In the genomic region with DNA sequence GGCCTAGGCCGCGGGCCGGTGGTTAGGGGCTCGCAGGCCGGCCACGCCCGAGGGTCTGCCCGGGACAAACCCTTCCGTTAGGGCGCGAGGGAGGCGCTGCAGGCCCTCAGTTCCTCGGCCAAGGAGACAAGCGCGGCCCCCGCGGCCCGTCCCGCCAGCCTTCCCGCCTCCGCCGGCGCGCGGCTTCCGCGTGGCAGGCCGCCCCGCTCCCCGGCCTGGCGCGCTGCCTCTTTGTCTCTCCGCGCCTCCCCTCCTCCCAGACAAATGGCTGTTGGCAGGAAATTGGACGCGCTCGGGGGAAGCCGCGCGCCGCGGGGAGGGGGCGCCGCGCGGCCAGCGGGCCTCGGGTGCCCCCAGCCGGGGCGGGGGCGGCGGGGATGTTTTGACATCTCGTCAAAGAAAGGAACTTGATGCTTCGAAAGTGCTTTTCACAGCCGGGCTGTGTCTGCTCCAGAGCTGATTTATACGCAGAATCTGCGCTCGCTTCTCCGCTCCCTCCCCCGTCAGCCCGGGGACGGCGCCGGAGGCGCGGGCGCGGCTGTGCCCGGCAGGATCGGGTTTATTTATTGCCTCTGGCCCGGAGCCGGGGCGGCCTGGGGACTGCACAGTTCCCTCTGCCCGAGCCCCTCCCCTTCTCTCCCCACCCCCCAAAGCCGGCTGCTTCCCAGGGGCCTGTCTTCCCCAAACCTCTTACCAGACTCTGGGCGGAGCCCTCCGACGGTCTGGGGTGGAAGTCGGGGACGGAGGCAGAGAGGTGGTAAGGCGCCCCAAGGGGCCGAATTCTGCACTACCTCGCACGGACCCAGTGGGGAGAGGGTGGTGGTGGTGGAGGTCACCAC, we compare ENCODE assay signal across 8 cellular contexts. TPM values are rescaled to one million over a fixed set of nuclear protein-coding genes. Genes with fewer than 3 reads are reported as not detected.
A peak's percentile ranks its signal among the peaks of the same experiment; 100 is the strongest.
DNase-seq lines count a peak whose midpoint lies in the region; ATAC-seq and TF ChIP-seq lines count a peak whose summit lies in the region.

No MANE protein-coding gene starts in this region.

- H3K27me3 Mint-ChIP-seq in activated naive CD8-positive, alpha-beta T cell: no peaks in the 10 kb centered on the region

- intact Hi-C loops in Right ventricle myocardium superior (cut with DNase I): no loop called here

- peaks cover 10% of the 10 kb centered on the region; the same call in 1 of the 2 replicates for H3K79me2 ChIP-seq in SK-N-SH (ENCODE audit: insufficient read depth)
- no peaks in the 10 kb centered on the region for H3K79me2 ChIP-seq in parathyroid adenoma

- peak overlapping the region; percentile 69 for H3K4me3 Mint-ChIP-seq in activated naive CD8-positive, alpha-beta T cell

- H3K4me2 ChIP-seq in SK-N-SH (peak overlapping the region; percentile 88), parathyroid adenoma (ENCODE audit: low read length) (peak overlapping the region; percentile 87)

- no peaks in the 10 kb centered on the region for H3K9me3 Mint-ChIP-seq in activated naive CD8-positive, alpha-beta T cell (ENCODE audit: low read depth)

- peak overlapping the region; percentile 90 for H3K9ac ChIP-seq in SK-N-SH
- H3K9ac ChIP-seq in parathyroid adenoma: peak overlapping the region; percentile 46

- peaks cover 2% of the 10 kb centered on the region for H3K36me3 Mint-ChIP-seq in activated naive CD8-positive, alpha-beta T cell

- ATAC-seq in Right ventricle myocardium superior (ENCODE audit: poor library complexity): peak; percentile 84

- DNase-seq in GM06990 (ENCODE audit: extremely low read depth, insufficient read length) (peak; percentile 87), HCEC 1CT (peak; percentile 81), MG63 (peak; percentile 94), SK-N-SH (peak; percentile 83), Right ventricle myocardium superior (peak; percentile 91), tibial nerve (ENCODE audit: low spot score in 2 of 2) (peak; percentile 68 to 70)

- POLR2A ChIA-PET in SK-N-SH (lab: Yijun Ruan, JAX): interaction anchor here (0.9 to 5.9 kb wide), 2 partner anchors 10 to 19 kb away, joined by 3 to 97 read pairs; partner anchors contain the start of gene SHF

- CTCF ChIA-PET in SK-N-SH (lab: Yijun Ruan, JAX): interaction anchor here (0.6 to 5.9 kb wide), 12 partner anchors 8 to 291 kb away, joined by 3 to 31 read pairs (median 6); partner anchors contain the start of gene SHF

- H3K9me3 ChIP-seq in MG63: no peaks in the 10 kb centered on the region
- H3K9me3 ChIP-seq in SK-N-SH: no peaks in the 10 kb centered on the region
- no peaks in the 10 kb centered on the region for H3K9me3 ChIP-seq in parathyroid adenoma (ENCODE audit: control insufficient read depth, low read length)
- H3K9me3 ChIP-seq in tibial nerve: no peaks in the 10 kb centered on the region

- H3K27ac ChIP-seq in SK-N-SH (ENCODE audit: low read depth in 2 of 2, low read length in 1 of 2) (peak overlapping the region; percentile 84 to 100), parathyroid adenoma (peak overlapping the region; percentile 90), tibial nerve (peak overlapping the region; percentile 92 to 99 (median 97))

- H3K36me3 ChIP-seq in GM06990 (ENCODE audit: control insufficient read depth, insufficient read depth, low read length) (no peaks in the 10 kb centered on the region; the same call in 1 of the 2 replicates), MG63 (no peaks in the 10 kb centered on the region), SK-N-SH (replicated peaks in 1 of 2; ENCODE audit: control insufficient read depth in 1 of 2, insufficient read depth in 2 of 2, low read length in 1 of 2) (no peaks in the 10 kb centered on the region), parathyroid adenoma (ENCODE audit: control insufficient read depth, insufficient read depth, low read length) (no peaks in the 10 kb centered on the region), tibial nerve (peaks cover 0 to 5% (median 0%) of the 10 kb centered on the region in 3 donors)

- TF ChIP-seq POLR2A in tibial nerve (IDR thresholded peaks at IDR 0.05): peak; percentile 4 to 36

- TF ChIP-seq EP300 in SK-N-SH (IDR thresholded peaks at IDR 0.05; ENCODE audit: borderline replicate concordance in 1 of 2, low read depth in 1 of 2, low read length in 1 of 2): 0 out of 4 replicates have a peak, but pooled peaks have one; percentile 2 to 22
- TF ChIP-seq EP300 in tibial nerve (IDR thresholded peaks at IDR 0.05): peak in 1 of 2 donors; percentile 22

- peak overlapping the region; percentile 93 for H2AFZ ChIP-seq in SK-N-SH (ENCODE audit: low read depth)
- peak overlapping the region; percentile 93 for H2AFZ ChIP-seq in parathyroid adenoma

- no peaks in the 10 kb centered on the region for H3K9me2 ChIP-seq in SK-N-SH

- H4K20me1 ChIP-seq in SK-N-SH (ENCODE audit: insufficient read depth): no peaks in the 10 kb centered on the region

- H3K4me1 Mint-ChIP-seq in activated naive CD8-positive, alpha-beta T cell (ENCODE audit: low read depth): peaks cover 5% of the 10 kb centered on the region

- peak; percentile 17; the same call in 1 of the 2 replicates for TF ChIP-seq RAD21 in SK-N-SH (IDR thresholded peaks at IDR 0.05; ENCODE audit: low read length)

- H3K27me3 ChIP-seq in GM06990 (replicated peaks; ENCODE audit: control insufficient read depth, insufficient read depth, low read length): no peaks in the 10 kb centered on the region
- no peaks in the 10 kb centered on the region for H3K27me3 ChIP-seq in MG63
- H3K27me3 ChIP-seq in SK-N-SH (ENCODE audit: insufficient read depth): no peaks in the 10 kb centered on the region
- no peaks in the 10 kb centered on the region for H3K27me3 ChIP-seq in parathyroid adenoma (ENCODE audit: control insufficient read depth, insufficient read depth, low read length)
- no peaks in the 10 kb centered on the region for H3K27me3 ChIP-seq in tibial nerve

- H3K4me3 ChIP-seq in GM06990 (replicated peaks; ENCODE audit: low read depth, low read length) (peak overlapping the region; percentile 76), MG63 (peak overlapping the region; percentile 58), SK-N-SH (ENCODE audit: low read depth in 2 of 2, low read length in 1 of 2) (peak overlapping the region; percentile 54 to 72), parathyroid adenoma (ENCODE audit: low read depth, low read length) (peak overlapping the region; percentile 63), tibial nerve (peak overlapping the region; percentile 50 to 81 (median 63))

- TF ChIP-seq CTCF in GM06990 (IDR thresholded peaks at IDR 0.05; ENCODE audit: insufficient read depth, low read length, poor library complexity, severe bottlenecking) (peak; percentile 83), SK-N-SH (IDR thresholded peaks at IDR 0.05) (peak; percentile 62), parathyroid adenoma (IDR thresholded peaks at IDR 0.05) (peak; percentile 58), tibial nerve (IDR thresholded peaks at IDR 0.05) (peak; percentile 51 to 76 (median 70))

- H3F3A ChIP-seq in SK-N-SH (replicated peaks; ENCODE audit: insufficient read depth): peaks cover 6% of the 10 kb centered on the region

- H3K27ac Mint-ChIP-seq in activated naive CD8-positive, alpha-beta T cell: peak overlapping the region; percentile 64

- H3K4me1 ChIP-seq in SK-N-SH (ENCODE audit: control insufficient read depth in 1 of 2, insufficient read depth in 2 of 2, low read depth in 1 of 2, low read length in 1 of 2): peaks cover 16 to 65% of the 10 kb centered on the region in 2 experiments
- no peaks in the 10 kb centered on the region for H3K4me1 ChIP-seq in parathyroid adenoma
- peaks cover 0 to 50% (median 12%) of the 10 kb centered on the region in 4 donors for H3K4me1 ChIP-seq in tibial nerve

- WGBS in SK-N-SH (ENCODE audit: low lambda C conversion rate): 7% methylated on average over 22 of the region's 84 CpGs
- 1% methylated on average over 31 to 39 of the region's 84 CpGs for WGBS in tibial nerve, 2 donors

RNA-seq across cellular contexts. Expression of gene SHF, which starts 20.8 kb away (rescaled TPM):
- total RNA-seq in MG63 (2014; rRNA removed; shearing (Covaris generic); ENCODE audit: low replicate concordance): 0.33 TPM in 1 of 2 replicates, not detected in the other
- polyA plus RNA-seq in SK-N-SH (2012; rRNA removed): 4.4 and 5.5 TPM in 2 replicates
- polyA plus RNA-seq in SK-N-SH (2012; cell fraction: cytosol; rRNA removed): 3.3 and 4.2 TPM in 2 replicates
- polyA plus RNA-seq in SK-N-SH (2012; cell fraction: nucleus; rRNA removed): 4.8 and 7.5 TPM in 2 replicates
- 3.3 TPM for total RNA-seq in Right ventricle myocardium superior
- total RNA-seq in tibial nerve: 10 to 100 TPM; 18.8 to 36.6 (median 25.5) TPM

RNA-seq across cellular contexts. Expression of gene DUOX1, which starts 37.2 kb away (rescaled TPM):
- not detected in 2 replicates for total RNA-seq in MG63 (2014; rRNA removed; shearing (Covaris generic); ENCODE audit: low replicate concordance)
- not detected in 2 replicates for polyA plus RNA-seq in SK-N-SH (2012; rRNA removed)
- polyA plus RNA-seq in SK-N-SH (2012; cell fraction: cytosol; rRNA removed): under 0.01 and 0.01 TPM in 2 replicates
- 0.01 and 0.04 TPM in 2 replicates for polyA plus RNA-seq in SK-N-SH (2012; cell fraction: nucleus; rRNA removed)
- total RNA-seq in Right ventricle myocardium superior: 1.2 TPM
- 1 to 10 TPM; 1.5 to 4.2 (median 3.9) TPM for total RNA-seq in tibial nerve

RNA-seq across cellular contexts. Expression of gene DUOXA1, which starts 37.3 kb away (rescaled TPM):
- total RNA-seq in MG63 (2014; rRNA removed; shearing (Covaris generic); ENCODE audit: low replicate concordance): not detected in 2 replicates
- polyA plus RNA-seq in SK-N-SH (2012; rRNA removed): 0.02 TPM in 1 of 2 replicates, not detected in the other
- polyA plus RNA-seq in SK-N-SH (2012; cell fraction: cytosol; rRNA removed): 0.01 and 0.09 TPM in 2 replicates
- 0.44 and 1.2 TPM in 2 replicates for polyA plus RNA-seq in SK-N-SH (2012; cell fraction: nucleus; rRNA removed)
- total RNA-seq in Right ventricle myocardium superior (0.56 TPM), tibial nerve (1 to 10 TPM; 1.1 to 7.5 (median 1.9) TPM)

RNA-seq across cellular contexts. Expression of gene DUOXA2, which starts 52.9 kb away (rescaled TPM):
- not detected in 2 replicates for total RNA-seq in MG63 (2014; rRNA removed; shearing (Covaris generic); ENCODE audit: low replicate concordance)
- polyA plus RNA-seq in SK-N-SH (2012; rRNA removed): not detected in 2 replicates
- not detected in 2 replicates for polyA plus RNA-seq in SK-N-SH (2012; cell fraction: cytosol; rRNA removed)
- not detected in 2 replicates for polyA plus RNA-seq in SK-N-SH (2012; cell fraction: nucleus; rRNA removed)
- total RNA-seq in Right ventricle myocardium superior (not detected), tibial nerve (not detected)

RNA-seq across cellular contexts. Expression of gene DUOX2, which starts 53.0 kb away (rescaled TPM):
- not detected in 2 replicates for total RNA-seq in MG63 (2014; rRNA removed; shearing (Covaris generic); ENCODE audit: low replicate concordance)
- polyA plus RNA-seq in SK-N-SH (2012; rRNA removed): 0.02 TPM in 1 of 2 replicates, not detected in the other
- under 0.01 and 0.01 TPM in 2 replicates for polyA plus RNA-seq in SK-N-SH (2012; cell fraction: cytosol; rRNA removed)
- 0.02 TPM in 2 replicates for polyA plus RNA-seq in SK-N-SH (2012; cell fraction: nucleus; rRNA removed)
- total RNA-seq in Right ventricle myocardium superior (0.08 TPM), tibial nerve (1 to 10 TPM in 1 of 4 donors, under 1 TPM in 3; 0.22 to 1.9 (median 0.84) TPM)

Comparison
In these comparisons a context has a peak if more than half of its experiments do, and no peak if none do; other contexts are left out.
1. Peak in every context shown above with its lines: DNase-seq, ATAC-seq, H3K4me3 ChIP-seq and H3K27ac ChIP-seq.